ENCODE assay signal across 29 cellular contexts in the genomic region with DNA sequence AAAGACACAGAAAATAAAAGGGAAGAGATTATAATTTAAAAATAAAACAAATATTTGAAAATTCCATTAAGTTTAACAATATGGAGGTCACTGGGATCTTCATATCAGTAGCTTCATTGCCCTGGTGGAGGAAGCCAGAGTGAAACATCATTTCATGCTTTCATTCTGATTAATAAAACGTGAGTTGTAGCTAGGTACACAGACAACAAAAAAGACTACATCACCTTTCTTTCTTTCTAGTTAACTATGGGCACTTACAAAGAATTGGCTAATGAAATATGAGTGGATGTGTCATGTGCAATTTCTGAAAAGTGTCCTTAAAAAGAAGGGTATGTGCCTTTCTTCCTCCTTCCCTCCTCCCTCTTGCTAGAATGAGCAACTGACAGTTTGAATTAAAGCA.
"Had no signal": no experiment of that assay in that cellular context is flagged by ENCODE, and none has a peak within 500 bp of the region (broad histone marks: within the 10 kb centered on the region; RNA-seq: fewer than 3 reads in every experiment).

No MANE protein-coding gene starts in this region.

- DNase-seq: activated CD4-positive, alpha-beta T cell treated with anti-CD3 and anti-CD28 coated beads for 1 hour; activated CD4-positive, alpha-beta T cell treated with anti-CD3 and anti-CD28 coated beads, Interleukin-2, amount 50 U/mL, for 48 hours; activated CD8-positive, alpha-beta memory T cell treated with anti-CD3 and anti-CD28 coated beads, Interleukin-2, amount 10 ng/mL, durations not matched to agents 7 days and 5 days; anterior cingulate cortex; foreskin keratinocyte; heart left ventricle; hypothalamus; immature natural killer cell; kidney; left colon; mammary epithelial cell; naive B cell; occipital lobe; right cardiac atrium; stimulated activated CD4-positive, alpha-beta T cell treated with anti-CD3 and anti-CD28 coated beads, Interleukin-15, amount 100 ng/mL, for 24 hours; stimulated activated CD4-positive, alpha-beta T cell treated with anti-CD3 and anti-CD28 coated beads, Interleukin-2, amount 100 ng/mL, for 24 hours; stimulated activated naive CD4-positive, alpha-beta T cell; T-helper 9 cell; trophoblast cell; uterus; WERI-Rb-1 had no signal

- H3K9me3 ChIP-seq: esophagus muscularis mucosa, heart left ventricle, thoracic aorta, uterus had no signal

- FAIRE-seq: bronchial epithelial cell, kidney had no signal

- H3K9me3 Mint-ChIP-seq: activated naive CD4-positive, alpha-beta T cell treated with anti-CD3 and anti-CD28 coated beads, Interleukin-2, amount 50 U/mL, for 24 hours; central memory CD8-positive, alpha-beta T cell; dendritic cell treated with granulocyte-macrophage colony-stimulating factor and Interleukin-4, amounts not matched to agents 40 ng/mL and 50 ng/mL, for 4 days; immature natural killer cell; naive B cell; neural progenitor cell had no signal

- H3K36me3 ChIP-seq: esophagus muscularis mucosa, heart left ventricle, neural progenitor cell, thoracic aorta, uterus, WERI-Rb-1 had no signal

- H3K4me2 ChIP-seq: neural progenitor cell had no signal

- H2AFZ ChIP-seq: neural progenitor cell had no signal

- H3K4me3 Mint-ChIP-seq: activated CD8-positive, alpha-beta memory T cell treated with anti-CD3 and anti-CD28 coated beads, Interleukin-2, amount 10 ng/mL, durations not matched to agents 7 days and 5 days; activated naive CD4-positive, alpha-beta T cell treated with anti-CD3 and anti-CD28 coated beads, Interleukin-2, amount 50 U/mL, for 24 hours; central memory CD8-positive, alpha-beta T cell; dendritic cell treated with granulocyte-macrophage colony-stimulating factor and Interleukin-4, amounts not matched to agents 40 ng/mL and 50 ng/mL, for 4 days; immature natural killer cell; mesothelial cell of epicardium; neural progenitor cell had no signal

- H3K27ac Mint-ChIP-seq: activated CD8-positive, alpha-beta memory T cell treated with anti-CD3 and anti-CD28 coated beads, Interleukin-2, amount 10 ng/mL, durations not matched to agents 7 days and 5 days; activated naive CD4-positive, alpha-beta T cell treated with anti-CD3 and anti-CD28 coated beads, Interleukin-2, amount 50 U/mL, for 24 hours; dendritic cell treated with granulocyte-macrophage colony-stimulating factor and Interleukin-4, amounts not matched to agents 40 ng/mL and 50 ng/mL, for 4 days; immature natural killer cell; mesothelial cell of epicardium; naive B cell; neural progenitor cell had no signal

- H3K4me1 ChIP-seq: uterus had no signal

- H3K27me3 Mint-ChIP-seq: activated CD8-positive, alpha-beta memory T cell treated with anti-CD3 and anti-CD28 coated beads, Interleukin-2, amount 10 ng/mL, durations not matched to agents 7 days and 5 days; activated naive CD4-positive, alpha-beta T cell treated with anti-CD3 and anti-CD28 coated beads, Interleukin-2, amount 50 U/mL, for 24 hours; central memory CD8-positive, alpha-beta T cell; dendritic cell treated with granulocyte-macrophage colony-stimulating factor and Interleukin-4, amounts not matched to agents 40 ng/mL and 50 ng/mL, for 4 days; naive B cell had no signal

- H3K27me3 ChIP-seq: esophagus muscularis mucosa, foreskin keratinocyte, heart left ventricle, uterus had no signal

- H3K4me3 ChIP-seq: esophagus muscularis mucosa, heart left ventricle, neural progenitor cell, thoracic aorta, uterus had no signal

- H3K36me3 Mint-ChIP-seq: naive B cell had no signal

- H3K9ac ChIP-seq: neural progenitor cell had no signal
